Comparison of ENCODE assay signal across 8 cellular contexts in the genomic region with DNA sequence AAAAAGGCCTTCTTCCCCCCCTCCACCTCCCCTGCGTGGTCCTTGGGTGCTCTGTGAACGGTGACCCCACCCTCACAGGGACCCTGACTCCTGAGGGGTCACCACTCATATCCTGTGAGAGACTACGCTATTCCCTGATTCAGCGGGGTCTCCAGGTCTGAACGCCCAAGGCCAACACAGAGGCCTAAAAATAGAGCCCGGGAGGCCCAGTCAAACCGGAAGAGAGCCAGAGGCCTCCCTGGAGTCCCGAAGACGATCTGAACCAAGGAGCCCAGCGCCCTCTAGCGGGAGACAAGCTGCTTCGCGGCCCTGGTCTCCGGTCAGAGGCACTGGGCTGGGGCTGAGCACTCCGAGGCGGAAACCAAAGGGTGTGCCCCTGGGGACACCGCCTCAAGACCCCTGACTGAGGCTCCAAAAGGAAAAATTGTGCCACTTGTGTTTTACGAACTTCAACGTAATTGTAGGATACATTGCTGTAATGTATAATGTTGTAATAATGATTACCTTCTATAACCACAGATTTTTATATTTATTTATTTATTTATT. TPM values are rescaled to one million over a fixed set of nuclear protein-coding genes. Genes with fewer than 3 reads are reported as not detected.
A peak's percentile ranks its signal among the peaks of the same experiment; 100 is the strongest.
DNase-seq lines count a peak whose midpoint lies in the region; ATAC-seq, FAIRE-seq and TF ChIP-seq lines count a peak whose summit lies in the region.

No MANE protein-coding gene starts in this region.

- DNase-seq in GM12891 (ENCODE audit: insufficient read length, low spot score) = peak; percentile 92
- peak; percentile 81 to 94 (median 83) for DNase-seq in NCI-H1417 (lab: John Stamatoyannopoulos, UW)
- peak; percentile 97 for DNase-seq in SKM-1 treated with dmso at 0.1 percent for 144 hours (lab: John Stamatoyannopoulos, UW; ENCODE audit: unreplicated experiment)
- DNase-seq in cardiac septum (ENCODE audit: low spot score) = peak; percentile 97
- peak; percentile 99 for DNase-seq in posterior vena cava (ENCODE audit: low spot score)
- peak; percentile 92 for DNase-seq in type B pancreatic cell (ENCODE audit: extremely low spot score, unreplicated experiment)

- H3K27ac Mint-ChIP-seq in activated naive CD8-positive, alpha-beta T cell = peak overlapping the region; percentile 96
- H3K27ac Mint-ChIP-seq in type B pancreatic cell = peak overlapping the region; percentile 70

- H3K36me3 Mint-ChIP-seq in activated naive CD8-positive, alpha-beta T cell = no peaks in the 10 kb centered on the region
- no peaks in the 10 kb centered on the region for H3K36me3 Mint-ChIP-seq in type B pancreatic cell

- no peaks in the 10 kb centered on the region for H3K9me3 Mint-ChIP-seq in activated naive CD8-positive, alpha-beta T cell (ENCODE audit: low read depth)
- H3K9me3 Mint-ChIP-seq in type B pancreatic cell = no peaks in the 10 kb centered on the region

- intact Hi-C loops in cardiac septum (cut with DNase I) = loop anchor here (1.0 to 10.0 kb wide), 3 partner anchors 194 to 403 kb away; a partner anchor contains a TSS
- intact Hi-C loops in posterior vena cava (cut with DNase I) = loop anchor here (2.0 to 10.0 kb wide), 4 partner anchors 91 to 283 kb away; a partner anchor contains a TSS

- peak; percentile 69 for FAIRE-seq in GM12891 (lab: Jason Lieb, UNC)

- peak; percentile 94 for ATAC-seq in HG02852 (IDR thresholded peaks at IDR 0.05; ENCODE audit: unreplicated experiment)

- no peak for TF ChIP-seq POLR2A in GM12891 (IDR thresholded peaks at IDR 0.05; ENCODE audit: low read depth, low read length)

- peak; percentile 97 for TF ChIP-seq CTCF in type B pancreatic cell (conservative IDR thresholded peaks at IDR 0.05)

- peaks cover 33% of the 10 kb centered on the region for H3K4me1 Mint-ChIP-seq in activated naive CD8-positive, alpha-beta T cell (ENCODE audit: low read depth)
- peaks cover 10% of the 10 kb centered on the region for H3K4me1 Mint-ChIP-seq in type B pancreatic cell (ENCODE audit: unreplicated experiment)

- no peaks in the 10 kb centered on the region for H3K27me3 Mint-ChIP-seq in activated naive CD8-positive, alpha-beta T cell
- peaks cover 13% of the 10 kb centered on the region for H3K27me3 Mint-ChIP-seq in type B pancreatic cell

- H3K4me3 Mint-ChIP-seq in activated naive CD8-positive, alpha-beta T cell = peak overlapping the region; percentile 72
- no peak overlapping the region for H3K4me3 Mint-ChIP-seq in type B pancreatic cell

TF ChIP-seq in GM12891, 5 proteins besides CTCF, POLR2A, EP300 and RAD21:
- TF ChIP-seq PAX5 (IDR thresholded peaks at IDR 0.05; ENCODE audit: insufficient read depth, low read length, severe bottlenecking) (peak; percentile 52), POLR2AphosphoS5 (IDR thresholded peaks at IDR 0.05; ENCODE audit: low read depth, low read length) (no peak)

RNA-seq across cellular contexts. Expression of a gene that starts 42.4 kb away (rescaled TPM):
- polyA plus RNA-seq in GM12891 (2012; ENCODE audit: low read depth, missing spikeins) = 2.9 TPM
- total RNA-seq in cardiac septum (21.5 TPM), posterior vena cava (10 to 100 TPM; 22.0 to 24.3 TPM), type B pancreatic cell (ENCODE audit: low replicate concordance) (10.5 and 22.6 TPM in 2 replicates)

Comparison
In these comparisons a context has a peak if more than half of its experiments do, and no peak if none do; other contexts are left out.
1. Peak in every context shown above with its lines: DNase-seq and ATAC-seq.